ENCODE assay signal across 1 cellular context in the genomic region with DNA sequence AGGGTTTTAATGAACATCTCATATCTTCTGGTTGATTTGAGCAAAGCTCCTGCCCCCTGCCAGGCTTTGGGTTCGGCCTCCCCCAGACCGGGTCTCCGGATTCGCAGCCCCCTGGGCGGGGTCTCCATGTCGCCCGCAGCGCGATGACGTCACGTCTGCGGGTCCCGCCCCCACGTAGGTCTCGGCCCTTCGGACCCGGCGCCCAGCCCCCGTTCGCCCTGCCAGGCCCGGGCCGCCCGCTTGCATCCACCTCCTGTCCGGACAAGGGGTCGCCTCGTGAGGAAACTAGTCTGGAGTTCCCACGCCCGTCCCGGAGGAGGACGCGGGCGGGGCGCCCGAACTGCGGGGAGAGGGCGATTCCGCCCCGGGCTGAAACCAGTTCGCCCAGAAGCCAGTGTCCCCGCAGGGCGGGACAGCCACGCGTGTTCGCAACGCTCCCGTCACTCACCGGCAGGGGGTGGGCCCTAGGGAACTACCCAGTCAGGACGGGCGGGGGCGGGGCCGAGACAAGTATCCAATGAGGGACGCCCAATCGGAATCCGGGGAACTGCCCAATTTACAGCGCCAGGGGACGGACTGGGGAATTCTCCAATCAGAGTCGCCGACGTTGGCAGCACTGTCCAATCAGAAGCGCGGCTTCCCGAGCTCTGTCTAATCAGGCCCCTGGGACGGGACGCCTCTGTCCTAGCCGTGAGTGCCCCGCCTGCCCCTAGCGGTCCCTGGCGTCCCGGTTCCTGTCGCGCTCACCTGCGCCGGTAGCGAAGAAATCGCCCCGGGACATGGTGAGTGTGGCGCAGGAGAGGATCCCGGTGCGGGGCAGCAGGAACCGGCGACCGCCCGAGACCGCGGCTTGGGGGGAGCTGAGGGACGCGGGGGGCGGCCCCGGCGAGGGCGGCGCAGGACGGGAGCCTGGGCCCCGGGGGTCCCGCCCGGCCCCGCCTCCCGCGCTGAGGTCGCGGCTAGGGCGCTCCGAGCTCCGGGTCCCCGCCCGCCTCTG.
TF ChIP-seq lines count a peak whose summit lies in the region.

A gene (plus strand): TSS at position 682 of the 997 bp plus-strand sequence. CDS start 98 bp downstream, at position 780.

TF ChIP-seq in WTC11, 78 proteins besides CTCF, POLR2A, EP300 and RAD21 (continued from another document and continues in another):
- TF ChIP-seq, protein P1, sequence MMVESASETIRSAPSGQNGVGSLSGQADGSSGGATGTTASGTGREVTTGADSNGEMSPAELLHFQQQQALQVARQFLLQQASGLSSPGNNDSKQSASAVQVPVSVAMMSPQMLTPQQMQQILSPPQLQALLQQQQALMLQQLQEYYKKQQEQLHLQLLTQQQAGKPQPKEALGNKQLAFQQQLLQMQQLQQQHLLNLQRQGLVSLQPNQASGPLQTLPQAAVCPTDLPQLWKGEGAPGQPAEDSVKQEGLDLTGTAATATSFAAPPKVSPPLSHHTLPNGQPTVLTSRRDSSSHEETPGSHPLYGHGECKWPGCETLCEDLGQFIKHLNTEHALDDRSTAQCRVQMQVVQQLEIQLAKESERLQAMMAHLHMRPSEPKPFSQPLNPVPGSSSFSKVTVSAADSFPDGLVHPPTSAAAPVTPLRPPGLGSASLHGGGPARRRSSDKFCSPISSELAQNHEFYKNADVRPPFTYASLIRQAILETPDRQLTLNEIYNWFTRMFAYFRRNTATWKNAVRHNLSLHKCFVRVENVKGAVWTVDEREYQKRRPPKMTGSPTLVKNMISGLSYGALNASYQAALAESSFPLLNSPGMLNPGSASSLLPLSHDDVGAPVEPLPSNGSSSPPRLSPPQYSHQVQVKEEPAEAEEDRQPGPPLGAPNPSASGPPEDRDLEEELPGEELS (CRISPR knock-in tag; IDR thresholded peaks at IDR 0.05) = peak; percentile 75; the same call in 1 of the 2 replicates
- TF ChIP-seq, protein P2, sequence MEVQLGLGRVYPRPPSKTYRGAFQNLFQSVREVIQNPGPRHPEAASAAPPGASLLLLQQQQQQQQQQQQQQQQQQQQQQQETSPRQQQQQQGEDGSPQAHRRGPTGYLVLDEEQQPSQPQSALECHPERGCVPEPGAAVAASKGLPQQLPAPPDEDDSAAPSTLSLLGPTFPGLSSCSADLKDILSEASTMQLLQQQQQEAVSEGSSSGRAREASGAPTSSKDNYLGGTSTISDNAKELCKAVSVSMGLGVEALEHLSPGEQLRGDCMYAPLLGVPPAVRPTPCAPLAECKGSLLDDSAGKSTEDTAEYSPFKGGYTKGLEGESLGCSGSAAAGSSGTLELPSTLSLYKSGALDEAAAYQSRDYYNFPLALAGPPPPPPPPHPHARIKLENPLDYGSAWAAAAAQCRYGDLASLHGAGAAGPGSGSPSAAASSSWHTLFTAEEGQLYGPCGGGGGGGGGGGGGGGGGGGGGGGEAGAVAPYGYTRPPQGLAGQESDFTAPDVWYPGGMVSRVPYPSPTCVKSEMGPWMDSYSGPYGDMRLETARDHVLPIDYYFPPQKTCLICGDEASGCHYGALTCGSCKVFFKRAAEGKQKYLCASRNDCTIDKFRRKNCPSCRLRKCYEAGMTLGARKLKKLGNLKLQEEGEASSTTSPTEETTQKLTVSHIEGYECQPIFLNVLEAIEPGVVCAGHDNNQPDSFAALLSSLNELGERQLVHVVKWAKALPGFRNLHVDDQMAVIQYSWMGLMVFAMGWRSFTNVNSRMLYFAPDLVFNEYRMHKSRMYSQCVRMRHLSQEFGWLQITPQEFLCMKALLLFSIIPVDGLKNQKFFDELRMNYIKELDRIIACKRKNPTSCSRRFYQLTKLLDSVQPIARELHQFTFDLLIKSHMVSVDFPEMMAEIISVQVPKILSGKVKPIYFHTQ (CRISPR knock-in tag; IDR thresholded peaks at IDR 0.05) = no peak
- TF ChIP-seq, protein P3, sequence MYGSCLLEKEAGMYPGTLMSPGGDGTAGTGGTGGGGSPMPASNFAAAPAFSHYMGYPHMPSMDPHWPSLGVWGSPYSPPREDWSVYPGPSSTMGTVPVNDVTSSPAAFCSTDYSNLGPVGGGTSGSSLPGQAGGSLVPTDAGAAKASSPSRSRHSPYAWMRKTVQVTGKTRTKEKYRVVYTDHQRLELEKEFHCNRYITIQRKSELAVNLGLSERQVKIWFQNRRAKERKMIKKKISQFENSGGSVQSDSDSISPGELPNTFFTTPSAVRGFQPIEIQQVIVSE (CRISPR knock-in tag; IDR thresholded peaks at IDR 0.05; ENCODE audit: borderline replicate concordance) = no peak
- TF ChIP-seq ZNF232 (CRISPR knock-in tag; IDR thresholded peaks at IDR 0.05) (no peak), EMX1 (CRISPR knock-in tag; IDR thresholded peaks at IDR 0.05) (peak; percentile 82; the same call in 1 of the 2 replicates), JUN (CRISPR knock-in tag; IDR thresholded peaks at IDR 0.05) (0 out of 2 replicates have a peak, but pooled peaks have one; percentile 26), TEAD4 (CRISPR knock-in tag; IDR thresholded peaks at IDR 0.05) (no peak), FOXP1 (CRISPR knock-in tag; IDR thresholded peaks at IDR 0.05; ENCODE audit: borderline replicate concordance) (peak; percentile 67; the same call in 1 of the 2 replicates), TEAD1 (CRISPR knock-in tag; IDR thresholded peaks at IDR 0.05) (no peak), NFATC4 (CRISPR knock-in tag; IDR thresholded peaks at IDR 0.05) (no peak), ETV6 (CRISPR knock-in tag; IDR thresholded peaks at IDR 0.05) (peak; percentile 65; the same call in 1 of the 2 replicates), ESRRA (CRISPR knock-in tag; IDR thresholded peaks at IDR 0.05; ENCODE audit: borderline replicate concordance) (no peak), GABPB1 (CRISPR knock-in tag; IDR thresholded peaks at IDR 0.05) (peak; percentile 15; the same call in 1 of the 2 replicates), FOXJ3 (CRISPR knock-in tag; IDR thresholded peaks at IDR 0.05; ENCODE audit: borderline replicate concordance) (no peak), SOX15 (CRISPR knock-in tag; IDR thresholded peaks at IDR 0.05) (no peak), TP53 (CRISPR knock-in tag; IDR thresholded peaks at IDR 0.05) (no peak), CREM (CRISPR knock-in tag; IDR thresholded peaks at IDR 0.05) (peak; percentile 82; the same call in 1 of the 2 replicates)
- TF ChIP-seq, protein P4, sequence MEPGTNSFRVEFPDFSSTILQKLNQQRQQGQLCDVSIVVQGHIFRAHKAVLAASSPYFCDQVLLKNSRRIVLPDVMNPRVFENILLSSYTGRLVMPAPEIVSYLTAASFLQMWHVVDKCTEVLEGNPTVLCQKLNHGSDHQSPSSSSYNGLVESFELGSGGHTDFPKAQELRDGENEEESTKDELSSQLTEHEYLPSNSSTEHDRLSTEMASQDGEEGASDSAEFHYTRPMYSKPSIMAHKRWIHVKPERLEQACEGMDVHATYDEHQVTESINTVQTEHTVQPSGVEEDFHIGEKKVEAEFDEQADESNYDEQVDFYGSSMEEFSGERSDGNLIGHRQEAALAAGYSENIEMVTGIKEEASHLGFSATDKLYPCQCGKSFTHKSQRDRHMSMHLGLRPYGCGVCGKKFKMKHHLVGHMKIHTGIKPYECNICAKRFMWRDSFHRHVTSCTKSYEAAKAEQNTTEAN (CRISPR knock-in tag; IDR thresholded peaks at IDR 0.05) = 0 out of 2 replicates have a peak, but pooled peaks have one; percentile 18
- TF ChIP-seq, protein P5, sequence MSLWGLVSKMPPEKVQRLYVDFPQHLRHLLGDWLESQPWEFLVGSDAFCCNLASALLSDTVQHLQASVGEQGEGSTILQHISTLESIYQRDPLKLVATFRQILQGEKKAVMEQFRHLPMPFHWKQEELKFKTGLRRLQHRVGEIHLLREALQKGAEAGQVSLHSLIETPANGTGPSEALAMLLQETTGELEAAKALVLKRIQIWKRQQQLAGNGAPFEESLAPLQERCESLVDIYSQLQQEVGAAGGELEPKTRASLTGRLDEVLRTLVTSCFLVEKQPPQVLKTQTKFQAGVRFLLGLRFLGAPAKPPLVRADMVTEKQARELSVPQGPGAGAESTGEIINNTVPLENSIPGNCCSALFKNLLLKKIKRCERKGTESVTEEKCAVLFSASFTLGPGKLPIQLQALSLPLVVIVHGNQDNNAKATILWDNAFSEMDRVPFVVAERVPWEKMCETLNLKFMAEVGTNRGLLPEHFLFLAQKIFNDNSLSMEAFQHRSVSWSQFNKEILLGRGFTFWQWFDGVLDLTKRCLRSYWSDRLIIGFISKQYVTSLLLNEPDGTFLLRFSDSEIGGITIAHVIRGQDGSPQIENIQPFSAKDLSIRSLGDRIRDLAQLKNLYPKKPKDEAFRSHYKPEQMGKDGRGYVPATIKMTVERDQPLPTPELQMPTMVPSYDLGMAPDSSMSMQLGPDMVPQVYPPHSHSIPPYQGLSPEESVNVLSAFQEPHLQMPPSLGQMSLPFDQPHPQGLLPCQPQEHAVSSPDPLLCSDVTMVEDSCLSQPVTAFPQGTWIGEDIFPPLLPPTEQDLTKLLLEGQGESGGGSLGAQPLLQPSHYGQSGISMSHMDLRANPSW (CRISPR knock-in tag; conservative IDR thresholded peaks at IDR 0.05; ENCODE audit: low read depth) = no peak
- TF ChIP-seq, protein P6, sequence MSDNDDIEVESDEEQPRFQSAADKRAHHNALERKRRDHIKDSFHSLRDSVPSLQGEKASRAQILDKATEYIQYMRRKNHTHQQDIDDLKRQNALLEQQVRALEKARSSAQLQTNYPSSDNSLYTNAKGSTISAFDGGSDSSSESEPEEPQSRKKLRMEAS (CRISPR knock-in tag; IDR thresholded peaks at IDR 0.05) = peak; percentile 80
- TF ChIP-seq, protein P7, sequence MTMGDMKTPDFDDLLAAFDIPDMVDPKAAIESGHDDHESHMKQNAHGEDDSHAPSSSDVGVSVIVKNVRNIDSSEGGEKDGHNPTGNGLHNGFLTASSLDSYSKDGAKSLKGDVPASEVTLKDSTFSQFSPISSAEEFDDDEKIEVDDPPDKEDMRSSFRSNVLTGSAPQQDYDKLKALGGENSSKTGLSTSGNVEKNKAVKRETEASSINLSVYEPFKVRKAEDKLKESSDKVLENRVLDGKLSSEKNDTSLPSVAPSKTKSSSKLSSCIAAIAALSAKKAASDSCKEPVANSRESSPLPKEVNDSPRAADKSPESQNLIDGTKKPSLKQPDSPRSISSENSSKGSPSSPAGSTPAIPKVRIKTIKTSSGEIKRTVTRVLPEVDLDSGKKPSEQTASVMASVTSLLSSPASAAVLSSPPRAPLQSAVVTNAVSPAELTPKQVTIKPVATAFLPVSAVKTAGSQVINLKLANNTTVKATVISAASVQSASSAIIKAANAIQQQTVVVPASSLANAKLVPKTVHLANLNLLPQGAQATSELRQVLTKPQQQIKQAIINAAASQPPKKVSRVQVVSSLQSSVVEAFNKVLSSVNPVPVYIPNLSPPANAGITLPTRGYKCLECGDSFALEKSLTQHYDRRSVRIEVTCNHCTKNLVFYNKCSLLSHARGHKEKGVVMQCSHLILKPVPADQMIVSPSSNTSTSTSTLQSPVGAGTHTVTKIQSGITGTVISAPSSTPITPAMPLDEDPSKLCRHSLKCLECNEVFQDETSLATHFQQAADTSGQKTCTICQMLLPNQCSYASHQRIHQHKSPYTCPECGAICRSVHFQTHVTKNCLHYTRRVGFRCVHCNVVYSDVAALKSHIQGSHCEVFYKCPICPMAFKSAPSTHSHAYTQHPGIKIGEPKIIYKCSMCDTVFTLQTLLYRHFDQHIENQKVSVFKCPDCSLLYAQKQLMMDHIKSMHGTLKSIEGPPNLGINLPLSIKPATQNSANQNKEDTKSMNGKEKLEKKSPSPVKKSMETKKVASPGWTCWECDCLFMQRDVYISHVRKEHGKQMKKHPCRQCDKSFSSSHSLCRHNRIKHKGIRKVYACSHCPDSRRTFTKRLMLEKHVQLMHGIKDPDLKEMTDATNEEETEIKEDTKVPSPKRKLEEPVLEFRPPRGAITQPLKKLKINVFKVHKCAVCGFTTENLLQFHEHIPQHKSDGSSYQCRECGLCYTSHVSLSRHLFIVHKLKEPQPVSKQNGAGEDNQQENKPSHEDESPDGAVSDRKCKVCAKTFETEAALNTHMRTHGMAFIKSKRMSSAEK (CRISPR knock-in tag; IDR thresholded peaks at IDR 0.05; ENCODE audit: borderline replicate concordance) = no peak
- TF ChIP-seq, protein P8, sequence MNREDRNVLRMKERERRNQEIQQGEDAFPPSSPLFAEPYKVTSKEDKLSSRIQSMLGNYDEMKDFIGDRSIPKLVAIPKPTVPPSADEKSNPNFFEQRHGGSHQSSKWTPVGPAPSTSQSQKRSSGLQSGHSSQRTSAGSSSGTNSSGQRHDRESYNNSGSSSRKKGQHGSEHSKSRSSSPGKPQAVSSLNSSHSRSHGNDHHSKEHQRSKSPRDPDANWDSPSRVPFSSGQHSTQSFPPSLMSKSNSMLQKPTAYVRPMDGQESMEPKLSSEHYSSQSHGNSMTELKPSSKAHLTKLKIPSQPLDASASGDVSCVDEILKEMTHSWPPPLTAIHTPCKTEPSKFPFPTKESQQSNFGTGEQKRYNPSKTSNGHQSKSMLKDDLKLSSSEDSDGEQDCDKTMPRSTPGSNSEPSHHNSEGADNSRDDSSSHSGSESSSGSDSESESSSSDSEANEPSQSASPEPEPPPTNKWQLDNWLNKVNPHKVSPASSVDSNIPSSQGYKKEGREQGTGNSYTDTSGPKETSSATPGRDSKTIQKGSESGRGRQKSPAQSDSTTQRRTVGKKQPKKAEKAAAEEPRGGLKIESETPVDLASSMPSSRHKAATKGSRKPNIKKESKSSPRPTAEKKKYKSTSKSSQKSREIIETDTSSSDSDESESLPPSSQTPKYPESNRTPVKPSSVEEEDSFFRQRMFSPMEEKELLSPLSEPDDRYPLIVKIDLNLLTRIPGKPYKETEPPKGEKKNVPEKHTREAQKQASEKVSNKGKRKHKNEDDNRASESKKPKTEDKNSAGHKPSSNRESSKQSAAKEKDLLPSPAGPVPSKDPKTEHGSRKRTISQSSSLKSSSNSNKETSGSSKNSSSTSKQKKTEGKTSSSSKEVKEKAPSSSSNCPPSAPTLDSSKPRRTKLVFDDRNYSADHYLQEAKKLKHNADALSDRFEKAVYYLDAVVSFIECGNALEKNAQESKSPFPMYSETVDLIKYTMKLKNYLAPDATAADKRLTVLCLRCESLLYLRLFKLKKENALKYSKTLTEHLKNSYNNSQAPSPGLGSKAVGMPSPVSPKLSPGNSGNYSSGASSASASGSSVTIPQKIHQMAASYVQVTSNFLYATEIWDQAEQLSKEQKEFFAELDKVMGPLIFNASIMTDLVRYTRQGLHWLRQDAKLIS (CRISPR knock-in tag; IDR thresholded peaks at IDR 0.05; ENCODE audit: borderline replicate concordance) = no peak
- TF ChIP-seq, protein P9, sequence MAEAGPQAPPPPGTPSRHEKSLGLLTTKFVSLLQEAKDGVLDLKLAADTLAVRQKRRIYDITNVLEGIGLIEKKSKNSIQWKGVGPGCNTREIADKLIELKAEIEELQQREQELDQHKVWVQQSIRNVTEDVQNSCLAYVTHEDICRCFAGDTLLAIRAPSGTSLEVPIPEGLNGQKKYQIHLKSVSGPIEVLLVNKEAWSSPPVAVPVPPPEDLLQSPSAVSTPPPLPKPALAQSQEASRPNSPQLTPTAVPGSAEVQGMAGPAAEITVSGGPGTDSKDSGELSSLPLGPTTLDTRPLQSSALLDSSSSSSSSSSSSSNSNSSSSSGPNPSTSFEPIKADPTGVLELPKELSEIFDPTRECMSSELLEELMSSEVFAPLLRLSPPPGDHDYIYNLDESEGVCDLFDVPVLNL (CRISPR knock-in tag; IDR thresholded peaks at IDR 0.05; ENCODE audit: borderline replicate concordance, low read depth) = no peak
